ENCODE assay signal across 8 cellular contexts in the genomic region with DNA sequence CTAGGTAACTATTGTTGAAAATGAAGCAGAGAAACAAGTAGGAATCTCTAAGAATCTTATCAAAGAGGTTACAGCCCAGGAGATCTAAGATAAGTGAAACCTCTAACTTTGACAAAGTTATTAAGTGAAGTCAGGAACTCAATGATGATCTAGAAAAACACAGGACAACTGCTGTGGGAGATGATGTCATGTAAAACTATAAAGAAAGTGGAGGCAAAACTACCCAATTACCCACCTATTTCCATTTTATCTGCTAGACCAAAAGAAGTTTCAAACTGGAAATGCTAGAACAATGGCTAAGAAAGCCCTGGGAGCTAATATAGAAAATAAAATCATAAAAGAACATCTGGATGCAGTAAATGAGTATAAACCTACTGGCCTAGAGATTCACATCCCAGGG. TPM values are rescaled to one million over a fixed set of nuclear protein-coding genes. Genes with fewer than 3 reads are reported as not detected.
"Had no signal": no experiment of that assay in that cellular context is flagged by ENCODE, and none has a peak within 500 bp of the region (broad histone marks: within the 10 kb centered on the region; RNA-seq: fewer than 3 reads in every experiment).

No MANE protein-coding gene starts in this region.

- H3K4me3 ChIP-seq: K562 had no signal

- H3K27ac ChIP-seq: HL-60, KMS-11 had no signal

- DNase-seq: IMR-90, KBM-7, KG1 had no signal

- H3K27ac Mint-ChIP-seq: IgD-negative memory B cell had no signal

- H3K4me1 Mint-ChIP-seq: IgD-negative memory B cell had no signal

- H3K9ac ChIP-seq: KMS-11 had no signal

- H3K36me3 Mint-ChIP-seq: IgD-negative memory B cell had no signal

- FAIRE-seq: HTR-8/SVneo, K562 had no signal

- H3K4me2 ChIP-seq: KMS-11 had no signal

- H3K9me3 Mint-ChIP-seq: IgD-negative memory B cell had no signal

- ATAC-seq: K562 had no signal

- H3K4me3 Mint-ChIP-seq: IgD-negative memory B cell had no signal

RNA-seq across cellular contexts. Expression of gene SATB2, which starts 50.3 kb away (rescaled TPM):
- polyA plus RNA-seq: IgD-negative memory B cell had no signal
